ENCODE assay signal across 2 cellular contexts in genomic region chr22:44369241-44369652, GRCh38.
TF ChIP-seq lines count a peak whose summit lies in the region.

No MANE protein-coding gene starts in this region.

TF ChIP-seq in SK-N-SH, 30 proteins besides CTCF, POLR2A, EP300 and RAD21 (continued from another document):
- TF ChIP-seq, protein P1, sequence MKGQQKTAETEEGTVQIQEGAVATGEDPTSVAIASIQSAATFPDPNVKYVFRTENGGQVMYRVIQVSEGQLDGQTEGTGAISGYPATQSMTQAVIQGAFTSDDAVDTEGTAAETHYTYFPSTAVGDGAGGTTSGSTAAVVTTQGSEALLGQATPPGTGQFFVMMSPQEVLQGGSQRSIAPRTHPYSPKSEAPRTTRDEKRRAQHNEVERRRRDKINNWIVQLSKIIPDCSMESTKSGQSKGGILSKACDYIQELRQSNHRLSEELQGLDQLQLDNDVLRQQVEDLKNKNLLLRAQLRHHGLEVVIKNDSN (IDR thresholded peaks at IDR 0.05; ENCODE audit: borderline replicate concordance, low read depth) = no peak
- TF ChIP-seq GATA2 (CRISPR knock-in tag; IDR thresholded peaks at IDR 0.05) = no peak
- TF ChIP-seq IRF3 (IDR thresholded peaks at IDR 0.05; ENCODE audit: low read depth, low read length) = no peak

TF ChIP-seq in SK-N-SH treated with all-trans-retinoic acid at 6 μM for 48 hours, 23 proteins besides CTCF, POLR2A, EP300 and RAD21 (continued from another document):
- TF ChIP-seq, protein P2, sequence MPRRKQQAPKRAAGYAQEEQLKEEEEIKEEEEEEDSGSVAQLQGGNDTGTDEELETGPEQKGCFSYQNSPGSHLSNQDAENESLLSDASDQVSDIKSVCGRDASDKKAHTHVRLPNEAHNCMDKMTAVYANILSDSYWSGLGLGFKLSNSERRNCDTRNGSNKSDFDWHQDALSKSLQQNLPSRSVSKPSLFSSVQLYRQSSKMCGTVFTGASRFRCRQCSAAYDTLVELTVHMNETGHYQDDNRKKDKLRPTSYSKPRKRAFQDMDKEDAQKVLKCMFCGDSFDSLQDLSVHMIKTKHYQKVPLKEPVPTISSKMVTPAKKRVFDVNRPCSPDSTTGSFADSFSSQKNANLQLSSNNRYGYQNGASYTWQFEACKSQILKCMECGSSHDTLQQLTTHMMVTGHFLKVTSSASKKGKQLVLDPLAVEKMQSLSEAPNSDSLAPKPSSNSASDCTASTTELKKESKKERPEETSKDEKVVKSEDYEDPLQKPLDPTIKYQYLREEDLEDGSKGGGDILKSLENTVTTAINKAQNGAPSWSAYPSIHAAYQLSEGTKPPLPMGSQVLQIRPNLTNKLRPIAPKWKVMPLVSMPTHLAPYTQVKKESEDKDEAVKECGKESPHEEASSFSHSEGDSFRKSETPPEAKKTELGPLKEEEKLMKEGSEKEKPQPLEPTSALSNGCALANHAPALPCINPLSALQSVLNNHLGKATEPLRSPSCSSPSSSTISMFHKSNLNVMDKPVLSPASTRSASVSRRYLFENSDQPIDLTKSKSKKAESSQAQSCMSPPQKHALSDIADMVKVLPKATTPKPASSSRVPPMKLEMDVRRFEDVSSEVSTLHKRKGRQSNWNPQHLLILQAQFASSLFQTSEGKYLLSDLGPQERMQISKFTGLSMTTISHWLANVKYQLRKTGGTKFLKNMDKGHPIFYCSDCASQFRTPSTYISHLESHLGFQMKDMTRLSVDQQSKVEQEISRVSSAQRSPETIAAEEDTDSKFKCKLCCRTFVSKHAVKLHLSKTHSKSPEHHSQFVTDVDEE (CRISPR knock-in tag; IDR thresholded peaks at IDR 0.05) = no peak
- TF ChIP-seq CSRNP3 (CRISPR knock-in tag; IDR thresholded peaks at IDR 0.05) (no peak), PPARA (CRISPR knock-in tag; IDR thresholded peaks at IDR 0.05; ENCODE audit: borderline replicate concordance) (no peak), ZNF565 (CRISPR knock-in tag; conservative IDR thresholded peaks at IDR 0.05; ENCODE audit: low read depth) (no peak), ZFP30 (CRISPR knock-in tag; IDR thresholded peaks at IDR 0.05) (no peak), RARB (CRISPR knock-in tag; IDR thresholded peaks at IDR 0.05) (no peak), ZNF70 (CRISPR knock-in tag; IDR thresholded peaks at IDR 0.05) (no peak), ARNTL (CRISPR knock-in tag; IDR thresholded peaks at IDR 0.05; ENCODE audit: borderline replicate concordance, low read depth) (no peak), TCF4 (CRISPR knock-in tag; IDR thresholded peaks at IDR 0.05; ENCODE audit: borderline replicate concordance) (no peak), OSR1 (CRISPR knock-in tag; IDR thresholded peaks at IDR 0.05) (no peak), BACH2 (CRISPR knock-in tag; IDR thresholded peaks at IDR 0.05; ENCODE audit: borderline replicate concordance) (no peak), ZC3H10 (CRISPR knock-in tag; IDR thresholded peaks at IDR 0.05) (no peak)
TF ChIP-seq in SK-N-SH treated with all-trans-retinoic acid at 6 μM for 48 hours: peak in this region for 0.
